In the genomic region with DNA sequence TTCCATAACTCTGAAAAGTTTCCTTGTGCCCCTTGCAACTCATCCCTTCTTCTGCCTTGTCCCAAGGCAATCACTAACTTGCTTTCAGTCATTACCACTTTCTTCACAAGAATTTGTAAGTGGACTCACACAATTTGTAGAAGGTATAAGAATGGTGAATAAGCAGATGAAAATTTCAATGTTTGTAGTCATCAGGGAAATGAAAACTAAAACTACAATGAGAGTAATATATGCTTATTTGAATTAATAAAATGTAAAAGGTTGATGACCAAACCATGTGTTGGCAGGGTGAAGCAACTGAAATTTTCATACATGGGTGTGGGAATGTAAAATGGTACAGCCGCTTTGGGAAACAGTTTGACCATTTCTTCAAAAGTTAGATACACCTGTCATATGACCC, we compare ENCODE assay signal across 16 cellular contexts.
A peak's percentile ranks its signal among the peaks of the same experiment; 100 is the strongest.
DNase-seq lines count a peak whose midpoint lies in the region; TF ChIP-seq lines count a peak whose summit lies in the region.
"Had no signal": no experiment of that assay in that cellular context is flagged by ENCODE, and none has a peak within 500 bp of the region (broad histone marks: within the 10 kb centered on the region; RNA-seq: fewer than 3 reads in every experiment).

No MANE protein-coding gene starts in this region.

- peaks cover 28% of the 10 kb centered on the region for H3K4me1 ChIP-seq in HAP-1

- DNase-seq in HCEC 1CT (peak; percentile 12), M059J (ENCODE audit: low read depth) (peak; percentile 25), epithelial cell of esophagus (ENCODE audit: low read depth) (peak; percentile 40), renal cortical epithelial cell (ENCODE audit: low read depth) (peak; percentile 34), HAP-1 (ENCODE audit: low spot score in 2 of 2) (no peak), SW 1271 (lab: John Stamatoyannopoulos, UW) (no peak), erythroblast (lab: John Stamatoyannopoulos, UW) (no peak)
- DNase-seq: C1 segment of cervical spinal cord; Calu3; CD4-positive, alpha-beta memory T cell; COR-L47; DMS53; DMS79 treated with DMSO at 0.1 percent for 48 hours; GM23248; H7; HFFc6 had no signal

- H3K4me3 ChIP-seq in epithelial cell of esophagus (ENCODE audit: low read length): no peak overlapping the region
- no peak overlapping the region for H3K4me3 ChIP-seq in HAP-1
- H3K4me3 ChIP-seq: GM23248 had no signal

- TF ChIP-seq POLR2A in erythroblast (IDR thresholded peaks at IDR 0.05; ENCODE audit: low read length): no peak

- TF ChIP-seq CTCF in epithelial cell of esophagus (IDR thresholded peaks at IDR 0.05; ENCODE audit: insufficient read depth, low read depth, low read length, missing control alignments): no peak

- in situ Hi-C loops in HAP-1 (cut with MboI; ENCODE audit: low sequenced_read_pairs): loop anchor here (25.0 kb wide), 2 partner anchors 230 to 1030 kb away; no protein-coding TSS in a partner anchor

- no peaks in the 10 kb centered on the region; the same call in 1 of the 2 replicates for H3K9me3 ChIP-seq in HAP-1

- H3K27me3 ChIP-seq in HAP-1 (ENCODE audit: low read depth): no peaks in the 10 kb centered on the region

- no peaks in the 10 kb centered on the region for H3K36me3 ChIP-seq in HAP-1 (replicated peaks)

Comparison
In these comparisons a context has a peak if more than half of its experiments do, and no peak if none do; other contexts are left out.
1. DNase-seq: peak in HCEC 1CT (single experiment), M059J (single experiment), epithelial cell of esophagus (single experiment) and renal cortical epithelial cell (single experiment); none in HAP-1 (0 of 2), SW 1271 (0 of 2) and erythroblast (0 of 2).